ENCODE assay signal across 16 cellular contexts in genomic region chr15:98714906-98715305, GRCh38.
DNase-seq lines count a peak whose midpoint lies in the region; ATAC-seq and TF ChIP-seq lines count a peak whose summit lies in the region.
"Had no signal": no experiment of that assay in that cellular context is flagged by ENCODE, and none has a peak within 500 bp of the region (broad histone marks: within the 10 kb centered on the region; RNA-seq: fewer than 3 reads in every experiment).

No MANE protein-coding gene starts in this region.

- H3K9me3 ChIP-seq in esophagus squamous epithelium, result peaks cover 0 to 11% (median 4%) of the 10 kb centered on the region in 3 donors
- peaks cover 0 to 10% (median 0%) of the 10 kb centered on the region in 3 experiments for H3K9me3 ChIP-seq in naive thymus-derived CD4-positive, alpha-beta T cell (ENCODE audit: control insufficient read depth in 2 of 3, low read length in 3 of 3)
- no peaks in the 10 kb centered on the region for H3K9me3 ChIP-seq in transverse colon
- H3K9me3 ChIP-seq in CD4-positive, alpha-beta memory T cell (ENCODE audit: control insufficient read depth in 1 of 2, low read length in 2 of 2), result peaks cover 0 to 4% of the 10 kb centered on the region in 2 donors

- no peak overlapping the region for H3K4me3 ChIP-seq in esophagus squamous epithelium
- no peak overlapping the region for H3K4me3 ChIP-seq in naive thymus-derived CD4-positive, alpha-beta T cell (ENCODE audit: low read length)
- H3K4me3 ChIP-seq in transverse colon, result no peak overlapping the region
- no peak overlapping the region for H3K4me3 ChIP-seq in CD4-positive, alpha-beta memory T cell (ENCODE audit: low read length in 2 of 2)
- H3K4me3 ChIP-seq in H7 (ENCODE audit: insufficient read depth, low read depth, low read length), result no peak overlapping the region

- H3K36me3 Mint-ChIP-seq in activated CD4-positive, alpha-beta T cell treated with anti-CD3 and anti-CD28 coated beads, Interleukin-2, amount 10 ng/mL, durations not matched to agents 7 days and 5 days (ENCODE audit: low read depth), result peaks cover 23% of the 10 kb centered on the region
- H3K36me3 Mint-ChIP-seq in naive thymus-derived CD4-positive, alpha-beta T cell, result peaks cover 11 to 30% (median 19%) of the 10 kb centered on the region in 5 donors
- H3K36me3 Mint-ChIP-seq in CD4-positive, alpha-beta memory T cell, result peaks cover 5 to 13% of the 10 kb centered on the region in 2 donors

- peaks cover 50% of the 10 kb centered on the region for H3K4me1 Mint-ChIP-seq in activated CD4-positive, alpha-beta T cell treated with anti-CD3 and anti-CD28 coated beads, Interleukin-2, amount 10 ng/mL, durations not matched to agents 7 days and 5 days
- peaks cover 41 to 86% (median 77%) of the 10 kb centered on the region in 7 donors for H3K4me1 Mint-ChIP-seq in naive thymus-derived CD4-positive, alpha-beta T cell
- H3K4me1 Mint-ChIP-seq in CD4-positive, alpha-beta memory T cell, result peaks cover 14 to 50% (median 32%) of the 10 kb centered on the region in 4 donors

- intact Hi-C loops in esophagus squamous epithelium (cut with DNase I) (no loop called here), transverse colon (cut with DNase I; ENCODE audit: low total_unique reads) (no loop called here)
- intact Hi-C loops in naive thymus-derived CD4-positive, alpha-beta T cell (cut with micrococcal nuclease), result no loop called here
- intact Hi-C loops in CD4-positive, alpha-beta memory T cell (cut with micrococcal nuclease), result no loop called here

- in situ Hi-C loops in transverse colon (cut with MboI; ENCODE audit: low pct_ligation_motif_present in 1 of 4, low pct_unique_long_range_greater_than_20kb in 1 of 4, low sequenced_read_pairs in 3 of 4), result no loop called here

- peaks cover 41 to 74% (median 44%) of the 10 kb centered on the region in 3 donors for H3K4me1 ChIP-seq in esophagus squamous epithelium
- H3K4me1 ChIP-seq in naive thymus-derived CD4-positive, alpha-beta T cell (ENCODE audit: control insufficient read depth in 2 of 2, insufficient read depth in 2 of 2, low read length in 2 of 2), result peaks cover 0 to 49% of the 10 kb centered on the region in 2 donors
- peaks cover 12 to 35% (median 28%) of the 10 kb centered on the region in 4 donors for H3K4me1 ChIP-seq in transverse colon
- H3K4me1 ChIP-seq in CD4-positive, alpha-beta memory T cell (ENCODE audit: insufficient read depth, low read length), result peaks cover 13% of the 10 kb centered on the region

- peak overlapping the region; percentile 54 for H3K27ac Mint-ChIP-seq in activated CD4-positive, alpha-beta T cell treated with anti-CD3 and anti-CD28 coated beads, Interleukin-2, amount 10 ng/mL, durations not matched to agents 7 days and 5 days
- peak overlapping the region in 8 of 9 donors; percentile 41 to 86 (median 69) for H3K27ac Mint-ChIP-seq in naive thymus-derived CD4-positive, alpha-beta T cell
- H3K27ac Mint-ChIP-seq in CD4-positive, alpha-beta memory T cell, result peak overlapping the region in 1 of 7 donors; percentile 62
- H3K27ac Mint-ChIP-seq: IgD-negative memory B cell had no signal

- no peak overlapping the region for H3K4me3 Mint-ChIP-seq in activated CD4-positive, alpha-beta T cell treated with anti-CD3 and anti-CD28 coated beads, Interleukin-2, amount 10 ng/mL, durations not matched to agents 7 days and 5 days
- peak overlapping the region; percentile 23 to 78 (median 65) for H3K4me3 Mint-ChIP-seq in naive thymus-derived CD4-positive, alpha-beta T cell
- H3K4me3 Mint-ChIP-seq in CD4-positive, alpha-beta memory T cell, result peak overlapping the region in 1 of 8 donors; percentile 40
- H3K4me3 Mint-ChIP-seq: IgD-negative memory B cell had no signal

- TF ChIP-seq EP300 in transverse colon (IDR thresholded peaks at IDR 0.05; ENCODE audit: low read depth), result no peak

- no peak for ATAC-seq in naive thymus-derived CD4-positive, alpha-beta T cell

- peak overlapping the region in 3 of 4 donors; percentile 41 to 67 (median 65) for H3K27ac ChIP-seq in esophagus squamous epithelium
- H3K27ac ChIP-seq in naive thymus-derived CD4-positive, alpha-beta T cell (ENCODE audit: low read depth, low read length), result no peak overlapping the region
- H3K27ac ChIP-seq in transverse colon, result peak overlapping the region; percentile 39 to 59 (median 51)
- no peak overlapping the region for H3K27ac ChIP-seq in CD4-positive, alpha-beta memory T cell (ENCODE audit: low read depth, low read length)

- CTCF ChIA-PET in activated CD4-positive, alpha-beta T cell treated with anti-CD3 and anti-CD28 coated beads, Interleukin-2, amount 10 ng/mL, durations not matched to agents 7 days and 5 days (lab: Charles Lee), result interaction anchor here (1.3 kb wide), 1 partner anchor 10 kb away, joined by 3 read pairs; no protein-coding TSS in a partner anchor
- CTCF ChIA-PET in naive thymus-derived CD4-positive, alpha-beta T cell (lab: Charles Lee), result no interaction called here
- CTCF ChIA-PET in CD4-positive, alpha-beta memory T cell (lab: Charles Lee; ENCODE audit: partially characterized antibody), result interaction anchor here (1.1 kb wide), 1 partner anchor 64 kb away, joined by 3 read pairs; no protein-coding TSS in a partner anchor

- no peak for TF ChIP-seq POLR2A in esophagus squamous epithelium (IDR thresholded peaks at IDR 0.05)
- TF ChIP-seq POLR2A in transverse colon (IDR thresholded peaks at IDR 0.05), result no peak

- POLR2A ChIA-PET in activated CD4-positive, alpha-beta T cell treated with anti-CD3 and anti-CD28 coated beads, Interleukin-2, amount 10 ng/mL, durations not matched to agents 7 days and 5 days (lab: Charles Lee), result interaction anchor here (0.7 kb wide), 1 partner anchor 10 kb away, joined by 5 read pairs; no protein-coding TSS in a partner anchor
- POLR2A ChIA-PET in naive thymus-derived CD4-positive, alpha-beta T cell (lab: Charles Lee), result interaction anchor here (0.6 to 1.1 kb wide), 3 partner anchors 29 to 66 kb away, joined by 3 to 4 read pairs (median 3); no protein-coding TSS in a partner anchor
- POLR2A ChIA-PET in CD4-positive, alpha-beta memory T cell (lab: Charles Lee; ENCODE audit: partially characterized antibody), result no interaction called here

- peaks cover 10% of the 10 kb centered on the region for H3K9me3 Mint-ChIP-seq in activated CD4-positive, alpha-beta T cell treated with anti-CD3 and anti-CD28 coated beads, Interleukin-2, amount 10 ng/mL, durations not matched to agents 7 days and 5 days
- peaks cover 0 to 15% (median 10%) of the 10 kb centered on the region in 11 donors for H3K9me3 Mint-ChIP-seq in naive thymus-derived CD4-positive, alpha-beta T cell
- H3K9me3 Mint-ChIP-seq in CD4-positive, alpha-beta memory T cell, result peaks cover 0 to 16% (median 9%) of the 10 kb centered on the region in 8 donors

- 71 to 83% methylated on average over 6 to 7 of the region's 7 CpGs for WGBS in esophagus squamous epithelium, 2 donors
- 76 to 80% methylated on average over 1 to 7 of the region's 7 CpGs for WGBS in transverse colon (ENCODE audit: low coverage in 1 of 2), 2 donors

- TF ChIP-seq CTCF in esophagus squamous epithelium (IDR thresholded peaks at IDR 0.05) (no peak), transverse colon (IDR thresholded peaks at IDR 0.05) (no peak)

- H3K27me3 ChIP-seq in esophagus squamous epithelium (no peaks in the 10 kb centered on the region), transverse colon (no peaks in the 10 kb centered on the region), H7 (ENCODE audit: control insufficient read depth, insufficient read depth, low read length) (no peaks in the 10 kb centered on the region)
- H3K27me3 ChIP-seq in naive thymus-derived CD4-positive, alpha-beta T cell (ENCODE audit: control insufficient read depth in 2 of 2, insufficient read depth in 2 of 2, low read length in 2 of 2), result no peaks in the 10 kb centered on the region
- no peaks in the 10 kb centered on the region for H3K27me3 ChIP-seq in CD4-positive, alpha-beta memory T cell (ENCODE audit: insufficient read depth, low read length)

- H3K36me3 ChIP-seq in esophagus squamous epithelium (peaks cover 0 to 23% (median 8%) of the 10 kb centered on the region in 3 donors), transverse colon (no peaks in the 10 kb centered on the region), H7 (replicated peaks; ENCODE audit: control insufficient read depth, insufficient read depth, low read length) (peaks cover 2% of the 10 kb centered on the region)
- peaks cover 0 to 16% (median 0%) of the 10 kb centered on the region in 3 experiments for H3K36me3 ChIP-seq in naive thymus-derived CD4-positive, alpha-beta T cell (ENCODE audit: control insufficient read depth in 2 of 3, insufficient read depth in 3 of 3, low read length in 3 of 3)
- H3K36me3 ChIP-seq in CD4-positive, alpha-beta memory T cell (ENCODE audit: insufficient read depth, low read length), result no peaks in the 10 kb centered on the region

- no peak for DNase-seq in activated CD4-positive, alpha-beta T cell treated with anti-CD3 and anti-CD28 coated beads, Interleukin-2, amount 10 ng/mL, durations not matched to agents 7 days and 5 days
- no peak for DNase-seq in activated CD4-positive, alpha-beta T cell treated with anti-CD3 and anti-CD28 coated beads for 4 hours
- no peak for DNase-seq in esophagus squamous epithelium (lab: John Stamatoyannopoulos, UW)
- DNase-seq in naive thymus-derived CD4-positive, alpha-beta T cell, result no peak
- DNase-seq in transverse colon, result no peak
- no peak for DNase-seq in CD4-positive, alpha-beta memory T cell
- no peak for DNase-seq in H7
- DNase-seq in activated CD4-positive, CD25-positive, alpha-beta regulatory T cell (lab: John Stamatoyannopoulos, UW), result no peak
- DNase-seq: activated CD4-positive, alpha-beta T cell treated with anti-CD3 and anti-CD28 coated beads, Interleukin-2, amount 50 U/mL, for 4 hours; activated T-cell treated with anti-CD3 and anti-CD28 coated beads, Interleukin-2, amount 50 U/mL, for 1 hour; C1 segment of cervical spinal cord; DMS79; NCI-H2029; NCI-H524; stimulated activated CD4-positive, alpha-beta T cell treated with anti-CD3 and anti-CD28 coated beads, Interleukin-4, amount 100 ng/mL, for 1 hour had no signal

- H3K27me3 Mint-ChIP-seq in activated CD4-positive, alpha-beta T cell treated with anti-CD3 and anti-CD28 coated beads, Interleukin-2, amount 10 ng/mL, durations not matched to agents 7 days and 5 days, result no peaks in the 10 kb centered on the region
- H3K27me3 Mint-ChIP-seq in naive thymus-derived CD4-positive, alpha-beta T cell, result no peaks in the 10 kb centered on the region
- H3K27me3 Mint-ChIP-seq in CD4-positive, alpha-beta memory T cell, result no peaks in the 10 kb centered on the region

Comparison
In these comparisons a context has a peak if more than half of its experiments do, and no peak if none do; other contexts are left out.
1. H3K27ac ChIP-seq: peak in esophagus squamous epithelium (3 of 4) and transverse colon (4 of 4); none in naive thymus-derived CD4-positive, alpha-beta T cell (single experiment) and CD4-positive, alpha-beta memory T cell (single experiment).